In genomic region chr5:35454011-35454525, GRCh38 we compare ENCODE assay signal across 17 cellular contexts.
A peak's percentile ranks its signal among the peaks of the same experiment; 100 is the strongest.
DNase-seq lines count a peak whose midpoint lies in the region; ATAC-seq and TF ChIP-seq lines count a peak whose summit lies in the region.
"Had no signal": no experiment of that assay in that cellular context is flagged by ENCODE, and none has a peak within 500 bp of the region (broad histone marks: within the 10 kb centered on the region; RNA-seq: fewer than 3 reads in every experiment).

No MANE protein-coding gene starts in this region.

- no peaks in the 10 kb centered on the region for H3K36me3 Mint-ChIP-seq in activated CD4-positive, alpha-beta memory T cell treated with anti-CD3 and anti-CD28 coated beads for 36 hours
- H3K36me3 Mint-ChIP-seq: CD4-positive, CD25-positive, alpha-beta regulatory T cell; CD8-positive, alpha-beta T cell had no signal

- H3K27me3 Mint-ChIP-seq in activated CD4-positive, alpha-beta memory T cell treated with anti-CD3 and anti-CD28 coated beads for 36 hours, result no peaks in the 10 kb centered on the region
- H3K27me3 Mint-ChIP-seq: B cell had no signal

- peak; percentile 65 for DNase-seq in EL
- peak; percentile 40 for DNase-seq in HS-5 (ENCODE audit: low read depth)
- DNase-seq in fibroblast of villous mesenchyme (ENCODE audit: low read depth), result peak; percentile 64
- DNase-seq in activated CD4-positive, alpha-beta memory T cell treated with anti-CD3 and anti-CD28 coated beads for 36 hours, result no peak
- DNase-seq: Caco-2; CD4-positive, CD25-positive, alpha-beta regulatory T cell; CD8-positive, alpha-beta T cell; DMS153; DND-41; GF-D8; GM23248; H7; HCEC 1CT had no signal

- no peak overlapping the region for H3K27ac Mint-ChIP-seq in activated CD4-positive, alpha-beta memory T cell treated with anti-CD3 and anti-CD28 coated beads for 36 hours
- H3K27ac Mint-ChIP-seq: B cell; CD4-positive, CD25-positive, alpha-beta regulatory T cell; CD8-positive, alpha-beta T cell had no signal

- peaks cover 9% of the 10 kb centered on the region for H3K9me3 Mint-ChIP-seq in activated CD4-positive, alpha-beta memory T cell treated with anti-CD3 and anti-CD28 coated beads for 36 hours

- no peaks in the 10 kb centered on the region for H3K4me1 Mint-ChIP-seq in activated CD4-positive, alpha-beta memory T cell treated with anti-CD3 and anti-CD28 coated beads for 36 hours (ENCODE audit: low read depth)
- H3K4me1 Mint-ChIP-seq: B cell; CD4-positive, CD25-positive, alpha-beta regulatory T cell had no signal

- CTCF ChIA-PET in activated CD4-positive, alpha-beta memory T cell treated with anti-CD3 and anti-CD28 coated beads for 36 hours (lab: Charles Lee), result interaction anchor here (1.7 kb wide), 1 partner anchor 18 kb away, joined by 5 read pairs; no protein-coding TSS in a partner anchor

- TF ChIP-seq CTCF in fibroblast of villous mesenchyme (IDR thresholded peaks at IDR 0.05; ENCODE audit: insufficient read depth, low read depth, low read length), result no peak

- POLR2A ChIA-PET in activated CD4-positive, alpha-beta memory T cell treated with anti-CD3 and anti-CD28 coated beads for 36 hours (lab: Charles Lee), result no interaction called here

- H3K4me3 Mint-ChIP-seq in activated CD4-positive, alpha-beta memory T cell treated with anti-CD3 and anti-CD28 coated beads for 36 hours, result no peak overlapping the region
- H3K4me3 Mint-ChIP-seq: B cell; CD4-positive, CD25-positive, alpha-beta regulatory T cell; CD8-positive, alpha-beta T cell had no signal

- no peak overlapping the region for H3K4me3 ChIP-seq in fibroblast of villous mesenchyme (ENCODE audit: low read depth, low read length)
- H3K4me3 ChIP-seq: BLaER1, GM23248 had no signal

- intact Hi-C loops in activated CD4-positive, alpha-beta memory T cell treated with anti-CD3 and anti-CD28 coated beads for 36 hours (cut with micrococcal nuclease), result no loop called here

- ATAC-seq in HG03354 (IDR thresholded peaks at IDR 0.05; ENCODE audit: poor library complexity, severe bottlenecking, unreplicated experiment) (no peak), GM19351 (IDR thresholded peaks at IDR 0.05; ENCODE audit: unreplicated experiment) (no peak)
- ATAC-seq: CD8-positive, alpha-beta T cell had no signal
